In genomic region chr9:89526667-89527066, GRCh38 we compare ENCODE assay signal across 22 cellular contexts. TPM values are rescaled to one million over a fixed set of nuclear protein-coding genes. Genes with fewer than 3 reads are reported as not detected.
DNase-seq lines count a peak whose midpoint lies in the region; ATAC-seq, FAIRE-seq and TF ChIP-seq lines count a peak whose summit lies in the region.
"Had no signal": no experiment of that assay in that cellular context is flagged by ENCODE, and none has a peak within 500 bp of the region (broad histone marks: within the 10 kb centered on the region; RNA-seq: fewer than 3 reads in every experiment).

No MANE protein-coding gene starts in this region.

- H3K9me3 Mint-ChIP-seq in CD14-positive monocyte, result peaks cover 0 to 5% (median 2%) of the 10 kb centered on the region in 7 donors
- no peaks in the 10 kb centered on the region for H3K9me3 Mint-ChIP-seq in CD8-positive, alpha-beta memory T cell
- peaks cover 3% of the 10 kb centered on the region for H3K9me3 Mint-ChIP-seq in memory B cell

- no peaks in the 10 kb centered on the region for H3K36me3 ChIP-seq in CD8-positive, alpha-beta memory T cell (ENCODE audit: insufficient read depth, low read length)
- H3K36me3 ChIP-seq in bronchial epithelial cell (ENCODE audit: control insufficient read depth, insufficient read depth, low read length), result no peaks in the 10 kb centered on the region
- H3K36me3 ChIP-seq: ascending aorta, gastrocnemius medialis, tibial nerve had no signal

- no peaks in the 10 kb centered on the region for H3K27me3 ChIP-seq in CD8-positive, alpha-beta memory T cell (ENCODE audit: insufficient read depth, low read length, poor library complexity, severe bottlenecking)
- no peaks in the 10 kb centered on the region for H3K27me3 ChIP-seq in bronchial epithelial cell (ENCODE audit: control insufficient read depth, insufficient read depth, low read length)
- H3K27me3 ChIP-seq: ascending aorta, gastrocnemius medialis, tibial nerve had no signal

- peaks cover 8 to 9% of the 10 kb centered on the region in 2 donors for H3K36me3 Mint-ChIP-seq in CD14-positive monocyte
- no peaks in the 10 kb centered on the region for H3K36me3 Mint-ChIP-seq in CD8-positive, alpha-beta memory T cell
- peaks cover 2% of the 10 kb centered on the region for H3K36me3 Mint-ChIP-seq in memory B cell

- FAIRE-seq in bronchial epithelial cell (lab: Jason Lieb, UNC), result no peak
- FAIRE-seq: GM12892, keratinocyte, TTC549 had no signal

- H3K4me3 ChIP-seq in CD8-positive, alpha-beta memory T cell (ENCODE audit: low read length), result no peak overlapping the region
- no peak overlapping the region for H3K4me3 ChIP-seq in bronchial epithelial cell (ENCODE audit: low read depth, low read length)
- H3K4me3 ChIP-seq: ascending aorta, gastrocnemius medialis, tibial nerve had no signal

- H3K4me3 Mint-ChIP-seq in CD14-positive monocyte (peak overlapping the region; percentile 16 to 51), memory B cell (no peak overlapping the region)
- peak overlapping the region in 4 of 7 donors; percentile 20 to 57 (median 38) for H3K4me3 Mint-ChIP-seq in CD8-positive, alpha-beta memory T cell

- ATAC-seq in memory B cell (ENCODE audit: low read depth) (no peak), GM19328 (IDR thresholded peaks at IDR 0.05; ENCODE audit: unreplicated experiment) (no peak)

- DNase-seq in CD14-positive monocyte (ENCODE audit: low spot score) (no peak), bronchial epithelial cell (ENCODE audit: low read depth) (peak; percentile 10), memory B cell (ENCODE audit: low spot score in 2 of 2) (no peak), NCI-H2081 (lab: John Stamatoyannopoulos, UW) (no peak), SKM-1 (lab: John Stamatoyannopoulos, UW; ENCODE audit: unreplicated experiment) (no peak), COLO829 (ENCODE audit: low spot score) (no peak)
- DNase-seq in CD8-positive, alpha-beta memory T cell, result no peak
- DNase-seq: activated CD4-positive, alpha-beta T cell treated with anti-CD3 and anti-CD28 coated beads, Interleukin-2, amount 50 U/mL, for 1 hour; DMS79 treated with DMSO at 0.1 percent for 48 hours; erythroblast; Karpas-422; NCI-H187; NCI-H748 treated with DMSO at 0.1 percent for 48 hours; stimulated activated CD4-positive, alpha-beta T cell treated with anti-CD3 and anti-CD28 coated beads, Interleukin-2, amount 100 ng/mL, for 24 hours; stimulated activated naive CD4-positive, alpha-beta T cell treated with Interleukin-2 at 50 U/mL for 16 hours had no signal

- H3K4me1 Mint-ChIP-seq in CD14-positive monocyte (peaks cover 100% of the 10 kb centered on the region), memory B cell (peaks cover 36% of the 10 kb centered on the region)
- peaks cover 96 to 100% (median 100%) of the 10 kb centered on the region in 3 donors for H3K4me1 Mint-ChIP-seq in CD8-positive, alpha-beta memory T cell

- H3K27ac ChIP-seq in CD8-positive, alpha-beta memory T cell (ENCODE audit: low read depth, low read length), result no peak overlapping the region
- H3K27ac ChIP-seq: ascending aorta, gastrocnemius medialis had no signal

- TF ChIP-seq CTCF in CD14-positive monocyte (IDR thresholded peaks at IDR 0.05) (no peak), bronchial epithelial cell (IDR thresholded peaks at IDR 0.05; ENCODE audit: insufficient read depth, low read length, severe bottlenecking) (no peak)

- H3K9me3 ChIP-seq in CD8-positive, alpha-beta memory T cell (ENCODE audit: low read length), result no peaks in the 10 kb centered on the region
- H3K9me3 ChIP-seq: ascending aorta, gastrocnemius medialis had no signal

- H3K27me3 Mint-ChIP-seq in CD14-positive monocyte (ENCODE audit: low read depth in 3 of 3) (peaks cover 0 to 1% (median 0%) of the 10 kb centered on the region in 3 donors), memory B cell (no peaks in the 10 kb centered on the region)
- H3K27me3 Mint-ChIP-seq in CD8-positive, alpha-beta memory T cell, result no peaks in the 10 kb centered on the region

- POLR2A ChIA-PET in CD8-positive, alpha-beta memory T cell (lab: Charles Lee), result no interaction called here

- CTCF ChIA-PET in CD8-positive, alpha-beta memory T cell (lab: Charles Lee), result interaction anchor here (1.0 to 2.4 kb wide), 3 partner anchors 12 to 78 kb away, joined by 3 to 12 read pairs (median 4); no protein-coding TSS in a partner anchor

- intact Hi-C loops in CD14-positive monocyte (cut with micrococcal nuclease), result loop anchor here (10.0 kb wide), 2 partner anchors 142 to 212 kb away; partner anchors contain the start of genes CKS2 (in 1 of the 2) and SECISBP2 (in 1 of the 2)

- peak overlapping the region; percentile 93 to 98 (median 97) for H3K27ac Mint-ChIP-seq in CD14-positive monocyte
- H3K27ac Mint-ChIP-seq in CD8-positive, alpha-beta memory T cell, result peak overlapping the region in 7 of 8 donors; percentile 17 to 78 (median 67)
- peak overlapping the region; percentile 9 for H3K27ac Mint-ChIP-seq in memory B cell

- peaks cover 99% of the 10 kb centered on the region for H3K4me1 ChIP-seq in CD8-positive, alpha-beta memory T cell (ENCODE audit: insufficient read depth, low read length)
- H3K4me1 ChIP-seq: ascending aorta, gastrocnemius medialis had no signal

RNA-seq across cellular contexts. Expression of gene SEMA4D, which starts 28.8 kb away (rescaled TPM):
- 10 to 100 TPM; 28.2 to 28.6 TPM for polyA plus RNA-seq in CD14-positive monocyte
- 100 to 1,000 TPM; 238 to 243 TPM for total RNA-seq in CD8-positive, alpha-beta memory T cell
- 227 TPM for polyA plus RNA-seq in CD8-positive, alpha-beta memory T cell
- 1.8 and 6.1 TPM in 2 replicates for total RNA-seq in bronchial epithelial cell

Comparison
In these comparisons a context has a peak if more than half of its experiments do, and no peak if none do; other contexts are left out.
1. H3K27ac Mint-ChIP-seq: peak in every context shown above with its lines; median percentile 97 in CD14-positive monocyte; 67 in CD8-positive, alpha-beta memory T cell; 9 in memory B cell.
2. RNA of gene SEMA4D, which starts 28.8 kb away (total RNA-seq): 238 to 243 TPM in CD8-positive, alpha-beta memory T cell; 1.8 to 6.1 TPM in bronchial epithelial cell; every median in the first group is over 10 times any median in the second.